ENCODE assay signal across 9 cellular contexts in the genomic region with DNA sequence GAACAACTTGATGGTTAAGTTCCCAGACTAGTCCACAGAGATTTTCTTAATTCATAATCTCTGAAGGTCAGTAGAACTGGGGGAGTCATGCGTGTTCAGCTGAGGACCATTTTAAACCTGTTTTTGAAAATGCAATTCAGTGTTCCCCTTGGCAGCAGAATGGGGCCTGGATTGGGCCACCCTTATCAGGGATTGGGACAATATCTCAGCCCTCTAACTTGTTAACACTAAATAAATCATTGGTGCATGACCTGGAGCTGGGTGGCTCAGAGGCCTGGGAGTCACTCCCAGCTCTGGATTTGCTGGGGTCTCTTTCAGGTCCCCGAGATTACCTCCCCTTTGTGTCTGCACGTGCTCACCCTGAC. TPM values are rescaled to one million over a fixed set of nuclear protein-coding genes. Genes with fewer than 3 reads are reported as not detected.
DNase-seq lines count a peak whose midpoint lies in the region; ATAC-seq, FAIRE-seq and TF ChIP-seq lines count a peak whose summit lies in the region.
"Had no signal": no experiment of that assay in that cellular context is flagged by ENCODE, and none has a peak within 500 bp of the region (broad histone marks: within the 10 kb centered on the region; RNA-seq: fewer than 3 reads in every experiment).

No MANE protein-coding gene starts in this region.

- H3K4me3 Mint-ChIP-seq in nephron: peak overlapping the region in 2 of 3 experiments; percentile 4 to 66

- H3K36me3 ChIP-seq in liver (ENCODE audit: control insufficient read depth in 4 of 4, insufficient read depth in 3 of 4, low read depth in 1 of 4, low read length in 3 of 4): peaks cover 0 to 11% (median 4%) of the 10 kb centered on the region in 4 donors
- peaks cover 3 to 11% of the 10 kb centered on the region in 2 experiments; a peak in 4 of 5 replicates for H3K36me3 ChIP-seq in HepG2 (replicated peaks in 1 of 2; ENCODE audit: control insufficient read depth in 1 of 2, insufficient read depth in 2 of 2, low read length in 2 of 2)
- peaks cover 0 to 2% of the 10 kb centered on the region in 2 donors for H3K36me3 ChIP-seq in aorta (ENCODE audit: control insufficient read depth in 1 of 2, insufficient read depth in 2 of 2, low read length in 1 of 2)

- H4K20me1 ChIP-seq in HepG2 (ENCODE audit: insufficient read depth, low read length): no peaks in the 10 kb centered on the region

- H3K4me1 ChIP-seq in liver (ENCODE audit: control insufficient read depth in 4 of 4, insufficient read depth in 4 of 4, low read length in 3 of 4) (peaks cover 0 to 14% (median 1%) of the 10 kb centered on the region in 4 donors), HepG2 (ENCODE audit: insufficient read depth, low read length) (peaks cover 27% of the 10 kb centered on the region), aorta (ENCODE audit: control insufficient read depth in 1 of 2, insufficient read depth in 2 of 2, low read length in 2 of 2) (peaks cover 5 to 20% of the 10 kb centered on the region in 2 donors)

- POLR2A ChIA-PET in HepG2 (lab: Yijun Ruan, JAX): no interaction called here

- intact Hi-C loops in HepG2 (cut with micrococcal nuclease; ENCODE audit: unreplicated experiment): no loop called here
- intact Hi-C loops in aorta (cut with DNase I): loop anchor here (2.0 to 10.0 kb wide), 3 partner anchors 54 to 74 kb away; partner anchors contain the start of genes MRPS6 (in 1 of the 2) and SLC5A3 (in 1 of the 2)

- H2AFZ ChIP-seq in HepG2 (ENCODE audit: low read length): no peak overlapping the region

- 79% methylated on average over 3 of the region's 3 CpGs for WGBS in liver
- WGBS in HepG2 (ENCODE audit: low lambda C conversion rate): 100% methylated on average over 3 of the region's 3 CpGs
- 2 to 9% methylated on average over 3 of the region's 3 CpGs for WGBS in aorta, 2 donors

- H3K27ac ChIP-seq in liver (ENCODE audit: low read depth in 1 of 2, low read length in 2 of 2): peak overlapping the region; percentile 23 to 33
- no peak overlapping the region for H3K27ac ChIP-seq in HepG2 (ENCODE audit: extremely low read length, insufficient read depth, low read length)
- peak overlapping the region; percentile 91 for H3K27ac ChIP-seq in cingulate gyrus (ENCODE audit: low read depth, low read length)
- peak overlapping the region; percentile 84 to 93 for H3K27ac ChIP-seq in aorta (ENCODE audit: low read depth in 1 of 2, low read length in 2 of 2)

- in situ Hi-C loops in HepG2 (cut with HindIII; ENCODE audit: extremely low pct_ligation_motif_present, low pct_unique_long_range_greater_than_20kb): no loop called here

- no peaks in the 10 kb centered on the region for H3K27me3 ChIP-seq in liver (ENCODE audit: control insufficient read depth in 4 of 4, insufficient read depth in 4 of 4, low read length in 3 of 4)
- H3K27me3 ChIP-seq in HepG2 (ENCODE audit: control insufficient read depth in 1 of 2, insufficient read depth in 2 of 2, low read length in 2 of 2): no peaks in the 10 kb centered on the region
- H3K27me3 ChIP-seq in aorta (ENCODE audit: control insufficient read depth in 1 of 2, insufficient read depth in 2 of 2, low read length in 1 of 2): no peaks in the 10 kb centered on the region

- H3K36me3 Mint-ChIP-seq in nephron (ENCODE audit: low read depth): peaks cover 57% of the 10 kb centered on the region

- no peak for FAIRE-seq in HepG2 (lab: Jason Lieb, UNC)

- H3K4me2 ChIP-seq in HepG2 (ENCODE audit: low read depth, low read length): no peak overlapping the region

- H3K9me3 Mint-ChIP-seq in nephron: no peaks in the 10 kb centered on the region

- TF ChIP-seq EP300 in HepG2 (IDR thresholded peaks at IDR 0.05; ENCODE audit: low read depth in 2 of 2, low read length in 2 of 2) (no peak), HepG2 (CRISPR knock-in tag; IDR thresholded peaks at IDR 0.05; ENCODE audit: borderline replicate concordance) (no peak)

- H3K4me3 ChIP-seq in liver (ENCODE audit: low read depth in 1 of 3, low read length in 3 of 3) (no peak overlapping the region), HepG2 (replicated peaks in 1 of 3; ENCODE audit: insufficient read depth in 1 of 3, low read depth in 2 of 3, low read length in 3 of 3) (no peak overlapping the region), aorta (ENCODE audit: low read length in 2 of 2) (no peak overlapping the region)

- no peaks in the 10 kb centered on the region for H3K9me3 ChIP-seq in liver (ENCODE audit: control insufficient read depth in 4 of 4, low read length in 3 of 4)
- no peaks in the 10 kb centered on the region for H3K9me3 ChIP-seq in HepG2 (ENCODE audit: low read length)
- no peaks in the 10 kb centered on the region for H3K9me3 ChIP-seq in aorta (ENCODE audit: control insufficient read depth, low read length)

- ATAC-seq in HepG2 (no peak), aorta (ENCODE audit: low FRiP score) (peak; percentile 71), HG02798 (IDR thresholded peaks at IDR 0.05; ENCODE audit: poor library complexity, unreplicated experiment) (no peak)

- TF ChIP-seq CTCF in liver (IDR thresholded peaks at IDR 0.05; ENCODE audit: low read depth, low read length, missing input control) (no peak), HepG2 (CRISPR knock-in tag; IDR thresholded peaks at IDR 0.05) (no peak), nephron (IDR thresholded peaks at IDR 0.05; ENCODE audit: unreplicated experiment in 3 of 3) (no peak)

- no TSS peak for BruUV-seq in HepG2 (replicated peaks; lab: Mats Ljungman, UMichigan)

- TF ChIP-seq RAD21 in liver (IDR thresholded peaks at IDR 0.05) (no peak), HepG2 (CRISPR knock-in tag; IDR thresholded peaks at IDR 0.05) (no peak)

- DNase-seq in HepG2 (ENCODE audit: low spot score) (no peak), aorta (no peak), NCI-H187 treated with DMSO at 0.1 percent for 48 hours (lab: John Stamatoyannopoulos, UW) (no peak)
- no peak for DNase-seq in stimulated activated CD4-positive, alpha-beta T cell treated with anti-CD3 and anti-CD28 coated beads, Interleukin-1b, Interleukin-23, amount 100 ng/mL, for 48 hours
- DNase-seq: H7 had no signal

- H3K27ac Mint-ChIP-seq in nephron: peak overlapping the region; percentile 97 to 99 (median 98)

- no peaks in the 10 kb centered on the region for H3K27me3 Mint-ChIP-seq in nephron (ENCODE audit: low read depth)

- peaks cover 54% of the 10 kb centered on the region for H3K4me1 Mint-ChIP-seq in nephron

- TF ChIP-seq POLR2A in HepG2 (IDR thresholded peaks at IDR 0.05; ENCODE audit: insufficient read depth in 1 of 2, low read depth in 2 of 2, low read length in 2 of 2): no peak

- no peaks in the 10 kb centered on the region for H3K79me2 ChIP-seq in HepG2 (ENCODE audit: insufficient read depth, low read length)

- CTCF ChIA-PET in HepG2 (lab: Yijun Ruan, JAX; ENCODE audit: low intra/inter-chr PET ratio, low total read pairs): no interaction called here

- H3K9ac ChIP-seq in liver (ENCODE audit: low read depth in 1 of 2, low read length in 2 of 2) (no peak overlapping the region), HepG2 (ENCODE audit: insufficient read depth, low read depth, low read length) (no peak overlapping the region)

RNA-seq across cellular contexts. Expression of gene MRPS6, which starts 55.3 kb away (rescaled TPM):
- total RNA-seq in liver: 10 to 100 TPM; 12.1 to 12.2 TPM
- polyA plus RNA-seq in liver: 10 to 100 TPM; 21.8 to 83.0 TPM
- total RNA-seq in HepG2 (2016; rRNA removed; fragmentation: Illumina TruSeq; extraction: Trizol): 26.9 and 35.5 TPM in 2 replicates
- 17.1 and 18.4 TPM in 2 replicates for total RNA-seq in HepG2 (2016; cell fraction: cytosol; rRNA removed; fragmentation: Illumina TruSeq; extraction: Trizol; ENCODE audit: low read depth)
- total RNA-seq in HepG2 (2016; cell fraction: insoluble cytoplasmic fraction; rRNA removed; fragmentation: Illumina TruSeq; extraction: Trizol): 28.4 and 41.4 TPM in 2 replicates
- total RNA-seq in HepG2 (2016; cell fraction: membrane; rRNA removed; fragmentation: Illumina TruSeq; extraction: Trizol): 25.8 and 27.0 TPM in 2 replicates
- total RNA-seq in HepG2 (2016; cell fraction: nucleus; rRNA removed; fragmentation: Illumina TruSeq; extraction: Trizol): 20.3 and 20.6 TPM in 2 replicates
- 9.8 and 14.2 TPM in 2 replicates for polyA plus RNA-seq in HepG2 (2011; rRNA removed)
- polyA plus RNA-seq in HepG2 (2011; cell fraction: cytosol; rRNA removed): 11.1 and 11.6 TPM in 2 replicates
- 18.4 and 19.2 TPM in 2 replicates for polyA plus RNA-seq in HepG2 (2011; cell fraction: nucleus; rRNA removed)
- polyA plus RNA-seq in HepG2 (2012): 25.9 and 47.2 TPM in 2 replicates
- polyA plus RNA-seq in HepG2 (2016; cell fraction: cytosol; fragmentation: Illumina TruSeq; extraction: Trizol; ENCODE audit: low read depth): 21.7 and 25.8 TPM in 2 replicates
- 69.3 and 71.8 TPM in 2 replicates for polyA plus RNA-seq in HepG2 (2016; cell fraction: insoluble cytoplasmic fraction; fragmentation: Illumina TruSeq; extraction: Trizol; ENCODE audit: low read depth)
- 29.0 and 33.1 TPM in 2 replicates for polyA plus RNA-seq in HepG2 (2016; cell fraction: membrane; fragmentation: Illumina TruSeq; extraction: Trizol; ENCODE audit: low read depth)
- polyA plus RNA-seq in HepG2 (2016; cell fraction: nucleus; fragmentation: Illumina TruSeq; extraction: Trizol; ENCODE audit: insufficient read depth, low read depth): 39.3 and 52.2 TPM in 2 replicates
- polyA minus RNA-seq in HepG2 (2011; rRNA and poly(A)+ RNA removed; ENCODE audit: low replicate concordance): 9.1 and 10.5 TPM in 2 replicates
- 3.3 and 3.4 TPM in 2 replicates for polyA minus RNA-seq in HepG2 (2011; cell fraction: cytosol; rRNA and poly(A)+ RNA removed)
- 21.8 and 24.6 TPM in 2 replicates for polyA minus RNA-seq in HepG2 (2011; cell fraction: nucleus; rRNA and poly(A)+ RNA removed)
- 100 to 1,000 TPM in 1 of 2 donors, 10 to 100 TPM in 1; 78.4 to 137 TPM for total RNA-seq in aorta
- polyA plus RNA-seq in aorta: 100 to 1,000 TPM in 1 of 2 donors, 10 to 100 TPM in 1; 84.2 to 128 TPM

RNA-seq across cellular contexts. Expression of gene SLC5A3, which starts 55.3 kb away (rescaled TPM):
- 10 to 100 TPM; 13.3 to 16.6 TPM for total RNA-seq in liver
- 1 to 10 TPM; 1.5 to 2.9 TPM for polyA plus RNA-seq in liver
- 10.1 and 11.2 TPM in 2 replicates for total RNA-seq in HepG2 (2016; rRNA removed; fragmentation: Illumina TruSeq; extraction: Trizol)
- total RNA-seq in HepG2 (2016; cell fraction: cytosol; rRNA removed; fragmentation: Illumina TruSeq; extraction: Trizol; ENCODE audit: low read depth): 1.0 and 1.1 TPM in 2 replicates
- total RNA-seq in HepG2 (2016; cell fraction: insoluble cytoplasmic fraction; rRNA removed; fragmentation: Illumina TruSeq; extraction: Trizol): 9.3 and 10.6 TPM in 2 replicates
- 2.4 and 3.4 TPM in 2 replicates for total RNA-seq in HepG2 (2016; cell fraction: membrane; rRNA removed; fragmentation: Illumina TruSeq; extraction: Trizol)
- total RNA-seq in HepG2 (2016; cell fraction: nucleus; rRNA removed; fragmentation: Illumina TruSeq; extraction: Trizol): 32.4 and 34.8 TPM in 2 replicates
- polyA plus RNA-seq in HepG2 (2011; rRNA removed): 4.6 and 5.6 TPM in 2 replicates
- 1.7 and 2.8 TPM in 2 replicates for polyA plus RNA-seq in HepG2 (2011; cell fraction: cytosol; rRNA removed)
- 7.9 and 9.1 TPM in 2 replicates for polyA plus RNA-seq in HepG2 (2011; cell fraction: nucleus; rRNA removed)
- polyA plus RNA-seq in HepG2 (2012): 5.9 and 25.5 TPM in 2 replicates
- 0.19 and 0.23 TPM in 2 replicates for polyA plus RNA-seq in HepG2 (2016; cell fraction: cytosol; fragmentation: Illumina TruSeq; extraction: Trizol; ENCODE audit: low read depth)
- polyA plus RNA-seq in HepG2 (2016; cell fraction: insoluble cytoplasmic fraction; fragmentation: Illumina TruSeq; extraction: Trizol; ENCODE audit: low read depth): 2.8 and 3.4 TPM in 2 replicates
- 0.32 and 0.36 TPM in 2 replicates for polyA plus RNA-seq in HepG2 (2016; cell fraction: membrane; fragmentation: Illumina TruSeq; extraction: Trizol; ENCODE audit: low read depth)
- polyA plus RNA-seq in HepG2 (2016; cell fraction: nucleus; fragmentation: Illumina TruSeq; extraction: Trizol; ENCODE audit: insufficient read depth, low read depth): 12.9 and 13.1 TPM in 2 replicates
- 12.4 and 18.2 TPM in 2 replicates for polyA minus RNA-seq in HepG2 (2011; rRNA and poly(A)+ RNA removed; ENCODE audit: low replicate concordance)
- polyA minus RNA-seq in HepG2 (2011; cell fraction: cytosol; rRNA and poly(A)+ RNA removed): 14.2 and 15.2 TPM in 2 replicates
- polyA minus RNA-seq in HepG2 (2011; cell fraction: nucleus; rRNA and poly(A)+ RNA removed): 64.2 and 72.4 TPM in 2 replicates
- total RNA-seq in aorta: 10 to 100 TPM; 25.2 to 82.3 TPM
- 1 to 10 TPM; 3.0 to 3.2 TPM for polyA plus RNA-seq in aorta
